In the genomic region with DNA sequence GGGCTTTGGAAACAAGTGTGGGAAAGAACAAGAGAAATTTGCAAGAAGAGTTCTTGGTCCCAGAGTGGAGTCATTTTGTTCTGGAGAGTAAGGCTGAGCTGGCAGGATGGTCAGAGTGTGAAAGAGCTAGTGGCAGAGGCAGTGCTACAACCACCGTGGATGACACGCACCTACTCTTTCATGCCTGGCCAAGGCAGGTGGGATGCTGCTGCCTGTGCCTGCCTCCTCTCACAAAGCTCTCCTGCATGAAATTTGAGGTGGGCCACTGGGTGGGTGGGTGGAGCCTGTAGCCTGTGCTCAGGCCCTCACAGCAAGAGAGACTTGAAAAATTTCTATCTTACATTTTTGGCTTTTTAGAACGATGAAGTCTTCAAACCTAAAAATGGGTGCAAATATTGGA, we compare ENCODE assay signal across 1 cellular context.
TF ChIP-seq lines count a peak whose summit lies in the region.

No MANE protein-coding gene starts in this region.

TF ChIP-seq in WTC11, 78 proteins besides CTCF, POLR2A, EP300 and RAD21 (continued from another document):
- TF ChIP-seq, protein P1, sequence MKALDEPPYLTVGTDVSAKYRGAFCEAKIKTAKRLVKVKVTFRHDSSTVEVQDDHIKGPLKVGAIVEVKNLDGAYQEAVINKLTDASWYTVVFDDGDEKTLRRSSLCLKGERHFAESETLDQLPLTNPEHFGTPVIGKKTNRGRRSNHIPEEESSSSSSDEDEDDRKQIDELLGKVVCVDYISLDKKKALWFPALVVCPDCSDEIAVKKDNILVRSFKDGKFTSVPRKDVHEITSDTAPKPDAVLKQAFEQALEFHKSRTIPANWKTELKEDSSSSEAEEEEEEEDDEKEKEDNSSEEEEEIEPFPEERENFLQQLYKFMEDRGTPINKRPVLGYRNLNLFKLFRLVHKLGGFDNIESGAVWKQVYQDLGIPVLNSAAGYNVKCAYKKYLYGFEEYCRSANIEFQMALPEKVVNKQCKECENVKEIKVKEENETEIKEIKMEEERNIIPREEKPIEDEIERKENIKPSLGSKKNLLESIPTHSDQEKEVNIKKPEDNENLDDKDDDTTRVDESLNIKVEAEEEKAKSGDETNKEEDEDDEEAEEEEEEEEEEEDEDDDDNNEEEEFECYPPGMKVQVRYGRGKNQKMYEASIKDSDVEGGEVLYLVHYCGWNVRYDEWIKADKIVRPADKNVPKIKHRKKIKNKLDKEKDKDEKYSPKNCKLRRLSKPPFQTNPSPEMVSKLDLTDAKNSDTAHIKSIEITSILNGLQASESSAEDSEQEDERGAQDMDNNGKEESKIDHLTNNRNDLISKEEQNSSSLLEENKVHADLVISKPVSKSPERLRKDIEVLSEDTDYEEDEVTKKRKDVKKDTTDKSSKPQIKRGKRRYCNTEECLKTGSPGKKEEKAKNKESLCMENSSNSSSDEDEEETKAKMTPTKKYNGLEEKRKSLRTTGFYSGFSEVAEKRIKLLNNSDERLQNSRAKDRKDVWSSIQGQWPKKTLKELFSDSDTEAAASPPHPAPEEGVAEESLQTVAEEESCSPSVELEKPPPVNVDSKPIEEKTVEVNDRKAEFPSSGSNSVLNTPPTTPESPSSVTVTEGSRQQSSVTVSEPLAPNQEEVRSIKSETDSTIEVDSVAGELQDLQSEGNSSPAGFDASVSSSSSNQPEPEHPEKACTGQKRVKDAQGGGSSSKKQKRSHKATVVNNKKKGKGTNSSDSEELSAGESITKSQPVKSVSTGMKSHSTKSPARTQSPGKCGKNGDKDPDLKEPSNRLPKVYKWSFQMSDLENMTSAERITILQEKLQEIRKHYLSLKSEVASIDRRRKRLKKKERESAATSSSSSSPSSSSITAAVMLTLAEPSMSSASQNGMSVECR (CRISPR knock-in tag; IDR thresholded peaks at IDR 0.05; ENCODE audit: borderline replicate concordance) = no peak
- TF ChIP-seq IRF1 (CRISPR knock-in tag; IDR thresholded peaks at IDR 0.05) (no peak), ZNF121 (CRISPR knock-in tag; IDR thresholded peaks at IDR 0.05) (no peak), ZNF219 (CRISPR knock-in tag; IDR thresholded peaks at IDR 0.05; ENCODE audit: borderline replicate concordance) (no peak), NFE2L1 (CRISPR knock-in tag; IDR thresholded peaks at IDR 0.05) (no peak), TEAD4 (CRISPR knock-in tag; IDR thresholded peaks at IDR 0.05) (no peak)
- TF ChIP-seq, protein P2, sequence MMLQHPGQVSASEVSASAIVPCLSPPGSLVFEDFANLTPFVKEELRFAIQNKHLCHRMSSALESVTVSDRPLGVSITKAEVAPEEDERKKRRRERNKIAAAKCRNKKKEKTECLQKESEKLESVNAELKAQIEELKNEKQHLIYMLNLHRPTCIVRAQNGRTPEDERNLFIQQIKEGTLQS (CRISPR knock-in tag; conservative IDR thresholded peaks at IDR 0.05) = no peak
- TF ChIP-seq, protein P3, sequence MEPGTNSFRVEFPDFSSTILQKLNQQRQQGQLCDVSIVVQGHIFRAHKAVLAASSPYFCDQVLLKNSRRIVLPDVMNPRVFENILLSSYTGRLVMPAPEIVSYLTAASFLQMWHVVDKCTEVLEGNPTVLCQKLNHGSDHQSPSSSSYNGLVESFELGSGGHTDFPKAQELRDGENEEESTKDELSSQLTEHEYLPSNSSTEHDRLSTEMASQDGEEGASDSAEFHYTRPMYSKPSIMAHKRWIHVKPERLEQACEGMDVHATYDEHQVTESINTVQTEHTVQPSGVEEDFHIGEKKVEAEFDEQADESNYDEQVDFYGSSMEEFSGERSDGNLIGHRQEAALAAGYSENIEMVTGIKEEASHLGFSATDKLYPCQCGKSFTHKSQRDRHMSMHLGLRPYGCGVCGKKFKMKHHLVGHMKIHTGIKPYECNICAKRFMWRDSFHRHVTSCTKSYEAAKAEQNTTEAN (CRISPR knock-in tag; IDR thresholded peaks at IDR 0.05) = no peak
